19 cellular contexts compared by ENCODE assay signal in the genomic region with DNA sequence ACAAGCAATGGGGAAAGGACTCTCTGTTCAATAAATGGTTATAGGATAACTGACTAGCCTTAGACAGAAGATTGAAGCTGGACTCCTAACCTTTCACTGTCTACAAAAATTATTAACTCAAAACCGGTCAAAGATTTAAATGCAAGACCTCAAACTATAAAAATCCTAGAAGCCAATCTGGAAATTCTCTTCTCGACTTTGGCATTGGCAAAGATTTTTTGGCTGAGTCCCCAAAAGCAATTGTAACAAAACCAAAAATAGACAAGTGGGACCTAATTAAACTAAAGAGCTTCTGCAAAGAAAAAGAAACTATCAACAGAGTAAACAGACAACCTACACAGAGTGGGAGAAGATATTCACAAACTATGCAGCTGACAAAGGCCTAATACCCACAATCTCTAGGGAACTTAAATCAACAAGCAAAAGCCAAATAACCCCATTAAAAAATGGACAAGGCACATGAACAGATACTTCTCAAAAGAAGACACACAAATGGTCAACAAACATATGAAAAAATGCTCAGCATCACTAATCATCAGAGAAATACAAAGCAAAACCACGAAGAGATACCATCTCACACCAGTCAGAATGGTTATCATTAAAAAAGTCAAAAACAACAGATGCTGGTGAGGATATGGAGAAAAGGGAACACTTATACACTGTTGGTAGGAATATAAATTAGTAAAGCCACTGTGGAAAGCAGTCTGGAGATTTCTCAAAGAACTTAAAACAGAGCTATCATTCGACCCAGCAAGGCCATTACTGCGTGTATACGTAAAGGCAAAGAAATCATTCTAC.
DNase-seq lines count a peak whose midpoint lies in the region; ATAC-seq, FAIRE-seq and TF ChIP-seq lines count a peak whose summit lies in the region.
"Had no signal": no experiment of that assay in that cellular context is flagged by ENCODE, and none has a peak within 500 bp of the region (broad histone marks: within the 10 kb centered on the region; RNA-seq: fewer than 3 reads in every experiment).

No MANE protein-coding gene starts in this region.

- no peaks in the 10 kb centered on the region for H4K20me1 ChIP-seq in astrocyte (ENCODE audit: insufficient read depth, low read length)

- no peak for ATAC-seq in natural killer cell treated with Interleukin-12 subunit alpha and Interleukin-12 subunit beta and Interleukin-15 and Interleukin-18, amount 100 ng/mL, for 72 hours
- ATAC-seq in HG03439 (IDR thresholded peaks at IDR 0.05; ENCODE audit: unreplicated experiment): no peak
- no peak for ATAC-seq in HG02852 (IDR thresholded peaks at IDR 0.05; ENCODE audit: unreplicated experiment)
- ATAC-seq: left lobe of liver had no signal

- H3K27ac Mint-ChIP-seq in astrocyte (ENCODE audit: unreplicated experiment): no peak overlapping the region
- H3K27ac Mint-ChIP-seq in natural killer cell treated with Interleukin-12 subunit alpha and Interleukin-12 subunit beta and Interleukin-15 and Interleukin-18, amount 100 ng/mL, for 72 hours: no peak overlapping the region

- H3K4me2 ChIP-seq in astrocyte (ENCODE audit: low read length): no peak overlapping the region

- no peak overlapping the region for H3K4me3 ChIP-seq in astrocyte (ENCODE audit: insufficient read depth, low read depth, low read length)
- H3K4me3 ChIP-seq: skin epidermis had no signal

- H3K36me3 Mint-ChIP-seq in astrocyte (ENCODE audit: low read depth, unreplicated experiment): no peaks in the 10 kb centered on the region
- no peaks in the 10 kb centered on the region for H3K36me3 Mint-ChIP-seq in natural killer cell treated with Interleukin-12 subunit alpha and Interleukin-12 subunit beta and Interleukin-15 and Interleukin-18, amount 100 ng/mL, for 72 hours

- H3K36me3 ChIP-seq in astrocyte (ENCODE audit: insufficient read depth, low read length): no peaks in the 10 kb centered on the region

- no peaks in the 10 kb centered on the region for H3K9me3 Mint-ChIP-seq in astrocyte (ENCODE audit: unreplicated experiment)
- no peaks in the 10 kb centered on the region for H3K9me3 Mint-ChIP-seq in natural killer cell treated with Interleukin-12 subunit alpha and Interleukin-12 subunit beta and Interleukin-15 and Interleukin-18, amount 100 ng/mL, for 72 hours

- H3K4me3 Mint-ChIP-seq in astrocyte (ENCODE audit: unreplicated experiment): no peak overlapping the region
- no peak overlapping the region for H3K4me3 Mint-ChIP-seq in natural killer cell treated with Interleukin-12 subunit alpha and Interleukin-12 subunit beta and Interleukin-15 and Interleukin-18, amount 100 ng/mL, for 72 hours

- DNase-seq in GM04503 (ENCODE audit: low read depth) (peak; percentile 90), NCI-H2107 (lab: John Stamatoyannopoulos, UW) (peak; percentile 4), astrocyte (ENCODE audit: low read depth) (peak; percentile 22), myocyte (ENCODE audit: low read depth) (peak; percentile 56)
- no peak for DNase-seq in natural killer cell treated with Interleukin-12 subunit alpha and Interleukin-12 subunit beta and Interleukin-15 and Interleukin-18, amount 100 ng/mL, for 72 hours (ENCODE audit: low spot score)
- DNase-seq: activated CD4-positive, alpha-beta T cell treated with anti-CD3 and anti-CD28 coated beads for 4 hours; activated effector memory CD4-positive, alpha-beta T cell treated with anti-CD3 and anti-CD28 coated beads, Interleukin-2, amount 50 U/mL, for 16 hours; amygdala; GOT3; KBM-7; NCI-H1694; NCI-H524 treated with DMSO at 0.1 percent for 48 hours; T1000 had no signal

- H3K27ac ChIP-seq in astrocyte (ENCODE audit: low read depth, low read length): no peak overlapping the region
- H3K27ac ChIP-seq: skin epidermis had no signal

- H3K4me1 ChIP-seq in astrocyte (ENCODE audit: insufficient read depth, low read length): no peaks in the 10 kb centered on the region

- peaks cover 19% of the 10 kb centered on the region for H3K4me1 Mint-ChIP-seq in astrocyte (ENCODE audit: low read depth, unreplicated experiment)
- no peaks in the 10 kb centered on the region for H3K4me1 Mint-ChIP-seq in natural killer cell treated with Interleukin-12 subunit alpha and Interleukin-12 subunit beta and Interleukin-15 and Interleukin-18, amount 100 ng/mL, for 72 hours (ENCODE audit: low read depth in 2 of 2)

- no peaks in the 10 kb centered on the region for H3K9me3 ChIP-seq in astrocyte (ENCODE audit: insufficient read depth, low read depth, low read length)

- H2AFZ ChIP-seq in astrocyte (ENCODE audit: low read depth, low read length): no peak overlapping the region

- H3K9ac ChIP-seq in astrocyte (ENCODE audit: low read length): no peak overlapping the region

- TF ChIP-seq CTCF in astrocyte (IDR thresholded peaks at IDR 0.05; ENCODE audit: insufficient read depth, low read depth, low read length): no peak

- H3K79me2 ChIP-seq in astrocyte (ENCODE audit: insufficient read depth, low read length): no peaks in the 10 kb centered on the region

- no peaks in the 10 kb centered on the region for H3K27me3 ChIP-seq in astrocyte (ENCODE audit: insufficient read depth, low read length)

- no peaks in the 10 kb centered on the region for H3K27me3 Mint-ChIP-seq in astrocyte (ENCODE audit: low read depth, unreplicated experiment)
- peaks cover 10 to 22% of the 10 kb centered on the region in 2 donors for H3K27me3 Mint-ChIP-seq in natural killer cell treated with Interleukin-12 subunit alpha and Interleukin-12 subunit beta and Interleukin-15 and Interleukin-18, amount 100 ng/mL, for 72 hours

- FAIRE-seq in astrocyte (lab: Jason Lieb, UNC): peak; percentile 20
- FAIRE-seq: D721Med, frontal cortex had no signal
